ENCODE assay signal across 28 cellular contexts in the genomic region with DNA sequence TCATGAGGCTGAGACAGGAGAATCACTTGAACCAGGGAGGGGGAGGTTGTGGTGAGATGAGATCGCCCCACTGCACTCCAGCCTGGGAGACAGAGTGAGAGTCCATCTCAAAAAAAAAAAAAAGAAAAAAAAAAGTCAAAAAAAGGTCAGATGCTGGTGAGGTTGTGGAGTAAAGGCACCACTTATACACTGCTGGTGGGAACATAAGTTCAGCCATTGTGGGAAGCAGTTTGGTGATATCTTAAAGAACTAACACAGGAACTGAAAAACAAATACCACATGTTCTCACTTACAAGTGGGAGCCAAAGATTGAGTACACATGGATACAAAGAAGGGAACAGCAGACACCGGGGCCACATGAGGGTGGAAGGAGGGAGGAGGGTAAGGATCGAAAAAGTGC.
"Had no signal": no experiment of that assay in that cellular context is flagged by ENCODE, and none has a peak within 500 bp of the region (broad histone marks: within the 10 kb centered on the region; RNA-seq: fewer than 3 reads in every experiment).

No MANE protein-coding gene starts in this region.

- H3K4me1 Mint-ChIP-seq: endodermal cell had no signal

- H3K27me3 Mint-ChIP-seq: dendritic cell treated with granulocyte-macrophage colony-stimulating factor and Interleukin-4, amounts not matched to agents 40 ng/mL and 50 ng/mL, for 4 days; effector memory CD8-positive, alpha-beta T cell had no signal

- H3K4me3 ChIP-seq: colonic mucosa, coronary artery, dorsolateral prefrontal cortex, esophagus muscularis mucosa, esophagus squamous epithelium, gastrocnemius medialis, gastroesophageal sphincter, heart left ventricle, heart right ventricle had no signal

- H3K36me3 ChIP-seq: colonic mucosa, esophagus muscularis mucosa, esophagus squamous epithelium, gastrocnemius medialis, gastroesophageal sphincter, heart left ventricle, heart right ventricle had no signal

- H3K9me3 ChIP-seq: colonic mucosa, esophagus squamous epithelium, gastrocnemius medialis, gastroesophageal sphincter had no signal

- H3K27ac Mint-ChIP-seq: dendritic cell treated with granulocyte-macrophage colony-stimulating factor and Interleukin-4, amounts not matched to agents 40 ng/mL and 50 ng/mL, for 4 days; effector memory CD8-positive, alpha-beta T cell; endodermal cell had no signal

- H3K4me1 ChIP-seq: colonic mucosa, esophagus muscularis mucosa, esophagus squamous epithelium, foreskin keratinocyte, gastrocnemius medialis, gastroesophageal sphincter, heart left ventricle, heart right ventricle had no signal

- DNase-seq: colonic mucosa; cortex of kidney; dorsolateral prefrontal cortex; effector CD4-positive, alpha-beta T cell; effector CD8-positive, alpha-beta T cell; effector memory CD4-positive, alpha-beta T cell; effector memory CD8-positive, alpha-beta T cell; endodermal cell; erythroblast; esophagus squamous epithelium; foreskin fibroblast; foreskin keratinocyte; foreskin melanocyte; gastrocnemius medialis; glutamatergic neuron; head of caudate nucleus; heart left ventricle; heart right ventricle had no signal

- FAIRE-seq: colon, endometrium, endothelial cell of umbilical vein, frontal cortex had no signal

- H3K27ac ChIP-seq: colonic mucosa, coronary artery, dorsolateral prefrontal cortex, epithelial cell of prostate, esophagus muscularis mucosa, esophagus squamous epithelium, foreskin keratinocyte, gastrocnemius medialis, gastroesophageal sphincter, heart left ventricle, heart right ventricle had no signal

- ATAC-seq: effector memory CD8-positive, alpha-beta T cell; esophagus mucosa; foreskin keratinocyte; gastrocnemius medialis; gastroesophageal sphincter; heart left ventricle; heart right ventricle had no signal

- H3K27me3 ChIP-seq: colonic mucosa, esophagus muscularis mucosa, esophagus squamous epithelium, foreskin keratinocyte, gastrocnemius medialis, gastroesophageal sphincter, heart left ventricle, heart right ventricle had no signal

- H3K4me3 Mint-ChIP-seq: dendritic cell treated with granulocyte-macrophage colony-stimulating factor and Interleukin-4, amounts not matched to agents 40 ng/mL and 50 ng/mL, for 4 days; effector memory CD8-positive, alpha-beta T cell; endodermal cell had no signal
